ENCODE assay signal across 23 cellular contexts in genomic region chr2:176395273-176395854, GRCh38.
DNase-seq lines count a peak whose midpoint lies in the region; ATAC-seq and TF ChIP-seq lines count a peak whose summit lies in the region.
"Had no signal": no experiment of that assay in that cellular context is flagged by ENCODE, and none has a peak within 500 bp of the region (broad histone marks: within the 10 kb centered on the region; RNA-seq: fewer than 3 reads in every experiment).

No MANE protein-coding gene starts in this region.

- no peak overlapping the region for H3K27ac Mint-ChIP-seq in WTC11
- H3K27ac Mint-ChIP-seq: activated CD4-positive, alpha-beta memory T cell treated with anti-CD3 and anti-CD28 coated beads for 36 hours; dendritic cell treated with granulocyte-macrophage colony-stimulating factor and Interleukin-4, amounts not matched to agents 40 ng/mL and 50 ng/mL, for 4 days had no signal

- intact Hi-C loops in PC-9 (cut with micrococcal nuclease; ENCODE audit: unreplicated experiment) = no loop called here

- H3K27me3 Mint-ChIP-seq in WTC11 (ENCODE audit: low read depth) = no peaks in the 10 kb centered on the region

- H3K9me2 ChIP-seq in PC-9 (ENCODE audit: insufficient read depth) = 0 out of 2 replicates have a peak, but pooled peaks cover 4% of the 10 kb centered on the region

- no peaks in the 10 kb centered on the region for H4K20me1 ChIP-seq in PC-9 (ENCODE audit: insufficient read depth)
- H4K20me1 ChIP-seq: BLaER1 treated with 17β-estradiol and CSF1 and Interleukin-3, amounts not matched to agents 10 nM and 100 nM had no signal

- BruUV-seq in PC-9 (replicated peaks; lab: Mats Ljungman, UMichigan) = no TSS peak

- no peaks in the 10 kb centered on the region for H3K27me3 ChIP-seq in PC-9 (ENCODE audit: insufficient read depth, low read depth)
- H3K27me3 ChIP-seq: adrenal gland; BLaER1 treated with 17β-estradiol and CSF1 and Interleukin-3, amounts not matched to agents 10 nM and 100 nM; uterus had no signal

- CTCF ChIA-PET in PC-9 (lab: Charles Lee) (no interaction called here), WTC11 (lab: Charles Lee) (interaction anchor here (0.7 to 2.1 kb wide), 2 partner anchors 60 to 258 kb away, joined by 3 to 5 read pairs; no protein-coding TSS in a partner anchor)

- no peaks in the 10 kb centered on the region for H3K4me1 ChIP-seq in PC-9 (replicated peaks; ENCODE audit: insufficient read depth)

- peaks cover 15% of the 10 kb centered on the region for H3K4me1 Mint-ChIP-seq in WTC11
- H3K4me1 Mint-ChIP-seq: naive B cell had no signal

- H3K36me3 ChIP-seq in PC-9 (ENCODE audit: low read depth) = no peaks in the 10 kb centered on the region
- H3K36me3 ChIP-seq: adrenal gland; BLaER1 treated with 17β-estradiol and CSF1 and Interleukin-3, amounts not matched to agents 10 nM and 100 nM; uterus had no signal

- H2AFZ ChIP-seq in PC-9 = peak overlapping the region; percentile 7; the same call in 1 of the 2 replicates

- H3K27ac ChIP-seq in PC-9 = no peak overlapping the region
- H3K27ac ChIP-seq: BLaER1 treated with 17β-estradiol and CSF1 and Interleukin-3, amounts not matched to agents 10 nM and 100 nM; uterus had no signal

- peak overlapping the region; percentile 49 for H3K4me2 ChIP-seq in PC-9
- H3K4me2 ChIP-seq: BLaER1 treated with 17β-estradiol and CSF1 and Interleukin-3, amounts not matched to agents 10 nM and 100 nM had no signal

- POLR2A ChIA-PET in PC-9 (lab: Charles Lee; ENCODE audit: unreplicated experiment) (no interaction called here), WTC11 (lab: Charles Lee) (interaction anchor here (0.7 kb wide), 1 partner anchor 1956 kb away, joined by 6 read pairs; no protein-coding TSS in a partner anchor)

- no peaks in the 10 kb centered on the region for H3F3A ChIP-seq in PC-9 (ENCODE audit: insufficient read depth, low read depth)

- H3K36me3 Mint-ChIP-seq in WTC11 = no peaks in the 10 kb centered on the region
- H3K36me3 Mint-ChIP-seq: activated CD4-positive, alpha-beta memory T cell treated with anti-CD3 and anti-CD28 coated beads for 36 hours; naive B cell had no signal

- no peaks in the 10 kb centered on the region for H3K9me3 ChIP-seq in PC-9 (ENCODE audit: insufficient read depth, low read depth)
- H3K9me3 ChIP-seq: adrenal gland; BLaER1 treated with 17β-estradiol and CSF1 and Interleukin-3, amounts not matched to agents 10 nM and 100 nM; uterus had no signal

- H3K79me2 ChIP-seq in PC-9 (ENCODE audit: low read depth) = no peaks in the 10 kb centered on the region

- H3K4me3 Mint-ChIP-seq in WTC11 = no peak overlapping the region
- H3K4me3 Mint-ChIP-seq: activated CD4-positive, alpha-beta memory T cell treated with anti-CD3 and anti-CD28 coated beads for 36 hours; dendritic cell treated with granulocyte-macrophage colony-stimulating factor and Interleukin-4, amounts not matched to agents 40 ng/mL and 50 ng/mL, for 4 days; naive B cell had no signal

- peak overlapping the region; percentile 12; the same call in 1 of the 2 replicates for H3K4me3 ChIP-seq in PC-9
- no peak overlapping the region for H3K4me3 ChIP-seq in fibroblast of mammary gland (ENCODE audit: control insufficient read depth, low read depth, low read length)
- H3K4me3 ChIP-seq: BLaER1 treated with 17β-estradiol and CSF1 and Interleukin-3, amounts not matched to agents 10 nM and 100 nM; uterus had no signal

- H3K9me3 Mint-ChIP-seq in WTC11 = no peaks in the 10 kb centered on the region
- H3K9me3 Mint-ChIP-seq: activated CD4-positive, alpha-beta memory T cell treated with anti-CD3 and anti-CD28 coated beads for 36 hours; dendritic cell treated with granulocyte-macrophage colony-stimulating factor and Interleukin-4, amounts not matched to agents 40 ng/mL and 50 ng/mL, for 4 days; naive B cell had no signal

- no peak for TF ChIP-seq CTCF in PC-9 (conservative IDR thresholded peaks at IDR 0.05)
- TF ChIP-seq CTCF in fibroblast of mammary gland (conservative IDR thresholded peaks at IDR 0.05; ENCODE audit: control insufficient read depth, insufficient read depth, low read depth, low read length) = no peak
- TF ChIP-seq CTCF in WTC11 (IDR thresholded peaks at IDR 0.05) = no peak

- DNase-seq in A172 (ENCODE audit: low spot score) = peak; percentile 38
- DNase-seq in H4 (ENCODE audit: low spot score) = peak; percentile 21
- DNase-seq in PC-9 = peak in 1 of 2 experiments; percentile 32
- DNase-seq in fibroblast of mammary gland (ENCODE audit: low read depth) = peak; percentile 41
- DNase-seq in SHP77 (lab: John Stamatoyannopoulos, UW) = no peak
- no peak for DNase-seq in NCI-H2227 treated with DMSO at 0.1 percent for 48 hours (lab: John Stamatoyannopoulos, UW)
- no peak for DNase-seq in WTC11 (ENCODE audit: low spot score)
- DNase-seq: activated CD4-positive, alpha-beta memory T cell treated with anti-CD3 and anti-CD28 coated beads for 36 hours; activated CD4-positive, CD25-positive, alpha-beta regulatory T cell; activated gamma-delta T cell treated with Interleukin-2 at 50 U/mL for 16 hours; activated T-cell treated with anti-CD3 and anti-CD28 coated beads for 4 hours; adrenal gland; foreskin melanocyte; hippocampal formation; MM.1S; naive B cell; NCI-H1436 treated with DMSO at 0.1 percent for 48 hours; right cardiac atrium; stimulated activated CD4-positive, alpha-beta T cell treated with anti-CD3 and anti-CD28 coated beads, Interleukin-15, amount 100 ng/mL, for 24 hours; uterus had no signal

- ATAC-seq in WTC11 = no peak
- no peak for ATAC-seq in HG02981 (IDR thresholded peaks at IDR 0.05; ENCODE audit: unreplicated experiment)
- ATAC-seq: right cardiac atrium had no signal

TF ChIP-seq in WTC11, 78 proteins besides CTCF, POLR2A, EP300 and RAD21 (continues in another document):
- no peak for TF ChIP-seq ZNF396 (CRISPR knock-in tag; IDR thresholded peaks at IDR 0.05; ENCODE audit: borderline replicate concordance)
- no peak for TF ChIP-seq E2F4 (CRISPR knock-in tag; IDR thresholded peaks at IDR 0.05; ENCODE audit: borderline replicate concordance, low read depth)
- TF ChIP-seq, protein P1, sequence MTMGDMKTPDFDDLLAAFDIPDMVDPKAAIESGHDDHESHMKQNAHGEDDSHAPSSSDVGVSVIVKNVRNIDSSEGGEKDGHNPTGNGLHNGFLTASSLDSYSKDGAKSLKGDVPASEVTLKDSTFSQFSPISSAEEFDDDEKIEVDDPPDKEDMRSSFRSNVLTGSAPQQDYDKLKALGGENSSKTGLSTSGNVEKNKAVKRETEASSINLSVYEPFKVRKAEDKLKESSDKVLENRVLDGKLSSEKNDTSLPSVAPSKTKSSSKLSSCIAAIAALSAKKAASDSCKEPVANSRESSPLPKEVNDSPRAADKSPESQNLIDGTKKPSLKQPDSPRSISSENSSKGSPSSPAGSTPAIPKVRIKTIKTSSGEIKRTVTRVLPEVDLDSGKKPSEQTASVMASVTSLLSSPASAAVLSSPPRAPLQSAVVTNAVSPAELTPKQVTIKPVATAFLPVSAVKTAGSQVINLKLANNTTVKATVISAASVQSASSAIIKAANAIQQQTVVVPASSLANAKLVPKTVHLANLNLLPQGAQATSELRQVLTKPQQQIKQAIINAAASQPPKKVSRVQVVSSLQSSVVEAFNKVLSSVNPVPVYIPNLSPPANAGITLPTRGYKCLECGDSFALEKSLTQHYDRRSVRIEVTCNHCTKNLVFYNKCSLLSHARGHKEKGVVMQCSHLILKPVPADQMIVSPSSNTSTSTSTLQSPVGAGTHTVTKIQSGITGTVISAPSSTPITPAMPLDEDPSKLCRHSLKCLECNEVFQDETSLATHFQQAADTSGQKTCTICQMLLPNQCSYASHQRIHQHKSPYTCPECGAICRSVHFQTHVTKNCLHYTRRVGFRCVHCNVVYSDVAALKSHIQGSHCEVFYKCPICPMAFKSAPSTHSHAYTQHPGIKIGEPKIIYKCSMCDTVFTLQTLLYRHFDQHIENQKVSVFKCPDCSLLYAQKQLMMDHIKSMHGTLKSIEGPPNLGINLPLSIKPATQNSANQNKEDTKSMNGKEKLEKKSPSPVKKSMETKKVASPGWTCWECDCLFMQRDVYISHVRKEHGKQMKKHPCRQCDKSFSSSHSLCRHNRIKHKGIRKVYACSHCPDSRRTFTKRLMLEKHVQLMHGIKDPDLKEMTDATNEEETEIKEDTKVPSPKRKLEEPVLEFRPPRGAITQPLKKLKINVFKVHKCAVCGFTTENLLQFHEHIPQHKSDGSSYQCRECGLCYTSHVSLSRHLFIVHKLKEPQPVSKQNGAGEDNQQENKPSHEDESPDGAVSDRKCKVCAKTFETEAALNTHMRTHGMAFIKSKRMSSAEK (CRISPR knock-in tag; IDR thresholded peaks at IDR 0.05; ENCODE audit: borderline replicate concordance) = no peak
- no peak for TF ChIP-seq GABPB1 (CRISPR knock-in tag; IDR thresholded peaks at IDR 0.05)
- no peak for TF ChIP-seq SMAD4 (CRISPR knock-in tag; IDR thresholded peaks at IDR 0.05)
- no peak for TF ChIP-seq ETV6 (CRISPR knock-in tag; IDR thresholded peaks at IDR 0.05)
- no peak for TF ChIP-seq TEAD4 (CRISPR knock-in tag; IDR thresholded peaks at IDR 0.05)
- TF ChIP-seq, protein P2, sequence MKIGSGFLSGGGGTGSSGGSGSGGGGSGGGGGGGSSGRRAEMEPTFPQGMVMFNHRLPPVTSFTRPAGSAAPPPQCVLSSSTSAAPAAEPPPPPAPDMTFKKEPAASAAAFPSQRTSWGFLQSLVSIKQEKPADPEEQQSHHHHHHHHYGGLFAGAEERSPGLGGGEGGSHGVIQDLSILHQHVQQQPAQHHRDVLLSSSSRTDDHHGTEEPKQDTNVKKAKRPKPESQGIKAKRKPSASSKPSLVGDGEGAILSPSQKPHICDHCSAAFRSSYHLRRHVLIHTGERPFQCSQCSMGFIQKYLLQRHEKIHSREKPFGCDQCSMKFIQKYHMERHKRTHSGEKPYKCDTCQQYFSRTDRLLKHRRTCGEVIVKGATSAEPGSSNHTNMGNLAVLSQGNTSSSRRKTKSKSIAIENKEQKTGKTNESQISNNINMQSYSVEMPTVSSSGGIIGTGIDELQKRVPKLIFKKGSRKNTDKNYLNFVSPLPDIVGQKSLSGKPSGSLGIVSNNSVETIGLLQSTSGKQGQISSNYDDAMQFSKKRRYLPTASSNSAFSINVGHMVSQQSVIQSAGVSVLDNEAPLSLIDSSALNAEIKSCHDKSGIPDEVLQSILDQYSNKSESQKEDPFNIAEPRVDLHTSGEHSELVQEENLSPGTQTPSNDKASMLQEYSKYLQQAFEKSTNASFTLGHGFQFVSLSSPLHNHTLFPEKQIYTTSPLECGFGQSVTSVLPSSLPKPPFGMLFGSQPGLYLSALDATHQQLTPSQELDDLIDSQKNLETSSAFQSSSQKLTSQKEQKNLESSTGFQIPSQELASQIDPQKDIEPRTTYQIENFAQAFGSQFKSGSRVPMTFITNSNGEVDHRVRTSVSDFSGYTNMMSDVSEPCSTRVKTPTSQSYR (CRISPR knock-in tag; IDR thresholded peaks at IDR 0.05) = no peak

Comparison
In these comparisons a context has a peak if more than half of its experiments do, and no peak if none do; other contexts are left out.
1. DNase-seq: peak in A172 (single experiment), H4 (single experiment) and fibroblast of mammary gland (single experiment); none in SHP77 (0 of 2), NCI-H2227 treated with DMSO at 0.1 percent for 48 hours (single experiment) and WTC11 (single experiment).